Comparison of ENCODE assay signal across 11 cellular contexts in the genomic region with DNA sequence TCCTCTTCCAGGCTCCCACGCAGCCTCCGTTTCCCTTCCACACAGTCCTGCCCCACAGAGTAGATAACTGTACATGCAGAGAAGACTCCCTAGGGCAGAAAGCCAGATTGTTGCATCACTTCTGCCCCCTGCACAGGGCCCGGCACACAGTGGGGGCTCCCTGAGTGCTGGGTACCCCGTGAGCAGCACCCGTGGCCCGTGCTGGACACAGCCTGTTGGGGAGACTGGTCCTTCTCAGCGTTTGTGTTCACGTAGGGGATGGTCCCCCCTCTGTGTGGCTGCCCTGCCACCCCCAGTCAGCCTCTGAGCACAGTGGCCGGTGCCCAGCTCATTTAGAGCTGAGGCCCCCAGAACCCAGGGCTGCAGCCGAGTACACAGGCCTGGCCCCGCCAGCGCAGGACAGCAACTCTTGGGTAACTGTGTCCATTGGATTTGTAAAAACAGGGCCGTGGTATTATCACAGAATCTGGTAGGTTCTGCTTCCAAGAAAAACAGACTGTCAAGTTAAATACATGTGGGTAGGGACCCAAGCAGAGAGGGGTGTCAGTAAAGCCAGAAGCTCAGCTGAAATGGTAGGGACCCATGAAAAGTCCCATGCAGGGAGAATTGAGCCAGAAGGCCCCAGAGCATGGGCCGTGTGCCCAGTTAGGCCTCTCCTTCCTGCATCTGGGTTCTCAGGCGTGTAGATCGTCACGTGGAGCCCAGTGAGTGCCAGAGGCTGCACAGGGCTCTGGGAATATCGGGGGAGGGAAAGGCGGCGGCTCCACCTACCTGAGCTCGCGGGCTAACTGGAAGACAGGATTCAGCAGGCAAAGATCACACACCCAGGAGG.
DNase-seq lines count a peak whose midpoint lies in the region; ATAC-seq and TF ChIP-seq lines count a peak whose summit lies in the region.
"Had no signal": no experiment of that assay in that cellular context is flagged by ENCODE, and none has a peak within 500 bp of the region (broad histone marks: within the 10 kb centered on the region; RNA-seq: fewer than 3 reads in every experiment).

No MANE protein-coding gene starts in this region.

- peaks cover 1% of the 10 kb centered on the region for H3K27me3 Mint-ChIP-seq in activated naive CD4-positive, alpha-beta T cell treated with anti-CD3 and anti-CD28 coated beads, Interleukin-2, amount 10 ng/mL, durations not matched to agents 7 days and 5 days
- H3K27me3 Mint-ChIP-seq: IgD-negative memory B cell had no signal

- CTCF ChIA-PET in activated naive CD4-positive, alpha-beta T cell treated with anti-CD3 and anti-CD28 coated beads, Interleukin-2, amount 10 ng/mL, durations not matched to agents 7 days and 5 days (lab: Charles Lee): no interaction called here

- TF ChIP-seq EP300 in tibial nerve (IDR thresholded peaks at IDR 0.05): peak in 1 of 2 donors; percentile 36

- H3K36me3 ChIP-seq in tibial nerve: peaks cover 0 to 20% (median 0%) of the 10 kb centered on the region in 3 donors

- no peaks in the 10 kb centered on the region for H3K27me3 ChIP-seq in tibial nerve

- whole genome bisulfite sequencing in lower leg skin, 2 donors: 43 to 58% methylated on average over 19 to 21 of the region's 22 CpGs
- 57 to 65% methylated on average over 15 to 22 of the region's 22 CpGs for WGBS in tibial nerve, 2 donors

- no peak overlapping the region for H3K27ac Mint-ChIP-seq in activated naive CD4-positive, alpha-beta T cell treated with anti-CD3 and anti-CD28 coated beads, Interleukin-2, amount 10 ng/mL, durations not matched to agents 7 days and 5 days
- H3K27ac Mint-ChIP-seq: IgD-negative memory B cell had no signal

- no peaks in the 10 kb centered on the region for H3K9me3 ChIP-seq in tibial nerve

- DNase-seq in NCI-H2171 (lab: John Stamatoyannopoulos, UW) (peak; percentile 78), epithelial cell of esophagus (ENCODE audit: low read depth) (peak; percentile 93), lower leg skin (ENCODE audit: low spot score in 2 of 2) (peak; percentile 83 to 91), tibial nerve (ENCODE audit: low spot score in 2 of 2) (peak; percentile 62 to 76), pons (ENCODE audit: low spot score) (no peak), HUDEP-2 (lab: John Stamatoyannopoulos, UW; ENCODE audit: unreplicated experiment in 76 of 76) (no peak)
- DNase-seq in activated naive CD4-positive, alpha-beta T cell treated with anti-CD3 and anti-CD28 coated beads, Interleukin-2, amount 10 ng/mL, durations not matched to agents 7 days and 5 days: no peak
- DNase-seq: GM23248; stimulated activated CD4-positive, alpha-beta T cell treated with anti-CD3 and anti-CD28 coated beads, Interleukin-12 subunit alpha, Interleukin-12 subunit beta, amount 100 ng/mL, for 4 hours had no signal

- H3K4me1 ChIP-seq in tibial nerve: peaks cover 0 to 24% (median 11%) of the 10 kb centered on the region in 4 donors

- H3K36me3 Mint-ChIP-seq in activated naive CD4-positive, alpha-beta T cell treated with anti-CD3 and anti-CD28 coated beads, Interleukin-2, amount 10 ng/mL, durations not matched to agents 7 days and 5 days: no peaks in the 10 kb centered on the region

- TF ChIP-seq CTCF in epithelial cell of esophagus (IDR thresholded peaks at IDR 0.05; ENCODE audit: insufficient read depth, low read depth, low read length, missing control alignments) (no peak), lower leg skin (IDR thresholded peaks at IDR 0.05) (no peak), tibial nerve (IDR thresholded peaks at IDR 0.05) (no peak)

- TF ChIP-seq POLR2A in lower leg skin (IDR thresholded peaks at IDR 0.05) (no peak), tibial nerve (IDR thresholded peaks at IDR 0.05) (peak in 1 of 2 donors; percentile 19)

- no peaks in the 10 kb centered on the region for H3K9me3 Mint-ChIP-seq in activated naive CD4-positive, alpha-beta T cell treated with anti-CD3 and anti-CD28 coated beads, Interleukin-2, amount 10 ng/mL, durations not matched to agents 7 days and 5 days

- peak overlapping the region in 3 of 4 donors; percentile 27 to 76 (median 61) for H3K27ac ChIP-seq in tibial nerve
- H3K27ac ChIP-seq: GM23248 had no signal

- no peaks in the 10 kb centered on the region for H3K4me1 Mint-ChIP-seq in activated naive CD4-positive, alpha-beta T cell treated with anti-CD3 and anti-CD28 coated beads, Interleukin-2, amount 10 ng/mL, durations not matched to agents 7 days and 5 days
- H3K4me1 Mint-ChIP-seq: IgD-negative memory B cell had no signal

- H3K4me3 ChIP-seq in epithelial cell of esophagus (ENCODE audit: low read length) (no peak overlapping the region), lower leg skin (ENCODE audit: low read depth, poor library complexity, severe bottlenecking) (no peak overlapping the region), tibial nerve (no peak overlapping the region)
- H3K4me3 ChIP-seq: GM23248 had no signal

- intact Hi-C loops in lower leg skin (cut with DNase I; ENCODE audit: low total_unique reads): no loop called here

- no peak overlapping the region for H3K4me3 Mint-ChIP-seq in activated naive CD4-positive, alpha-beta T cell treated with anti-CD3 and anti-CD28 coated beads, Interleukin-2, amount 10 ng/mL, durations not matched to agents 7 days and 5 days
- H3K4me3 Mint-ChIP-seq: IgD-negative memory B cell had no signal

- no peak for ATAC-seq in HG03039 (IDR thresholded peaks at IDR 0.05; ENCODE audit: unreplicated experiment)

Comparison
In these comparisons a context has a peak if more than half of its experiments do, and no peak if none do; other contexts are left out.
1. DNase-seq: peak in NCI-H2171 (single experiment), epithelial cell of esophagus (single experiment), lower leg skin (2 of 2) and tibial nerve (2 of 2); none in activated naive CD4-positive, alpha-beta T cell treated with anti-CD3 and anti-CD28 coated beads, Interleukin-2, amount 10 ng/mL, durations not matched to agents 7 days and 5 days (single experiment), pons (single experiment) and HUDEP-2 (0 of 76).